Comparison of ENCODE assay signal across 8 cellular contexts in the genomic region with DNA sequence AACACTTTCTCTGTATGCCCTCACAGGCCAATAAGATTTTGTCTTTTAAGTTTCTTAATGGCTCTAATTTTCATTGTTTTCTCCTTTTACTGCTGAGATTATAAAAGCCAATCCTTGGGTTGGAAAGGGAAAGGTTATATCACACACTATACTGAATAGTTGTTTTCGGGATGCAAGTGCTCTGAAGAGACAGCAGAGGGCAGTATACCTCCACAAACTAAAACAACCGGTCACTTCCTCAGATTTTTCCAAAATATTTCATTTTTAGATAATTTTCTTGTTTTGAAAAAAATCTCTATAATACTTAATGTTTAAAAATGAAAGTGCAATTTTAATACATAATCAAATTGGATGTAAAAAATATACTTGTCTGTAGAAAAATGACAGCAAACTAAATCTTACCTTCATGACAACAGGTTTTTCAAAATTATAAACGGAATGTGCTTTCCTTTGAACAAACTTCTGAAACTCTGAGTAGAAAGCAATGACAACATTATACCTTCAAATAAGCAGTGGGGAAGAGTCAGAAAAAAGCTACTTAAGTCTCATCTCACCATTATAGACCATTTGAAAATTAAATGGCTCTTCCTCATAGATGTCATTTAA.
DNase-seq lines count a peak whose midpoint lies in the region; ATAC-seq, FAIRE-seq and TF ChIP-seq lines count a peak whose summit lies in the region.

No MANE protein-coding gene starts in this region.

- ATAC-seq in GM19467 (IDR thresholded peaks at IDR 0.05; ENCODE audit: unreplicated experiment): peak; percentile 65
- ATAC-seq in HG03135 (IDR thresholded peaks at IDR 0.05; ENCODE audit: unreplicated experiment): no peak

- no peaks in the 10 kb centered on the region for H3K27me3 Mint-ChIP-seq in brain

- H3K4me3 Mint-ChIP-seq in brain: no peak overlapping the region

- H3K9me3 Mint-ChIP-seq in brain: no peaks in the 10 kb centered on the region

- H3K36me3 Mint-ChIP-seq in brain: peaks cover 53% of the 10 kb centered on the region

- FAIRE-seq in D721Med (lab: Jason Lieb, UNC): peak; percentile 84

- no peak for DNase-seq in D721Med (ENCODE audit: insufficient read length, low spot score)
- peak; percentile 7 for DNase-seq in NCI-H146 treated with DMSO at 0.1 percent for 48 hours (lab: John Stamatoyannopoulos, UW; ENCODE audit: unreplicated experiment)
- peak; percentile 39 for DNase-seq in kidney tubule cell (ENCODE audit: low spot score)
- DNase-seq in effector CD8-positive, alpha-beta T cell (lab: John Stamatoyannopoulos, UW): no peak
- DNase-seq in NK-92 (lab: John Stamatoyannopoulos, UW; ENCODE audit: unreplicated experiment): no peak

- TF ChIP-seq CTCF in D721Med (IDR thresholded peaks at IDR 0.05; ENCODE audit: insufficient read depth, missing control alignments) (peak; percentile 76), brain (conservative IDR thresholded peaks at IDR 0.05) (peak; percentile 87 to 90)

- H3K4me1 Mint-ChIP-seq in brain: no peaks in the 10 kb centered on the region

- peak overlapping the region in 1 of 5 experiments; percentile 5 for H3K27ac Mint-ChIP-seq in brain

Comparison
In these comparisons a context has a peak if more than half of its experiments do, and no peak if none do; other contexts are left out.
1. DNase-seq: peak in NCI-H146 treated with DMSO at 0.1 percent for 48 hours (single experiment) and kidney tubule cell (single experiment); none in D721Med (single experiment), effector CD8-positive, alpha-beta T cell (single experiment) and NK-92 (single experiment).